8 cellular contexts compared by ENCODE assay signal in genomic region chr12:40446385-40446784, GRCh38.
DNase-seq lines count a peak whose midpoint lies in the region; ATAC-seq and TF ChIP-seq lines count a peak whose summit lies in the region.

No MANE protein-coding gene starts in this region.

- H3K9me3 ChIP-seq in AG04450 (ENCODE audit: control insufficient read depth, insufficient read depth, low read length) (peaks cover 3% of the 10 kb centered on the region; the same call in 1 of the 2 replicates), Karpas-422 (ENCODE audit: low read length) (no peaks in the 10 kb centered on the region), upper lobe of right lung (no peaks in the 10 kb centered on the region)

- H3K4me3 ChIP-seq in AG04450 (ENCODE audit: low read depth, low read length): no peak overlapping the region
- no peak overlapping the region for H3K4me3 ChIP-seq in Karpas-422 (ENCODE audit: low read length)
- no peak overlapping the region for H3K4me3 ChIP-seq in cardiac fibroblast (replicated peaks in 1 of 2; ENCODE audit: low read depth in 2 of 2, low read length in 2 of 2)
- no peak overlapping the region for H3K4me3 ChIP-seq in upper lobe of right lung

- no peak overlapping the region for H3K4me3 Mint-ChIP-seq in activated naive CD4-positive, alpha-beta T cell treated with anti-CD3 and anti-CD28 coated beads, Interleukin-2, amount 10 ng/mL, durations not matched to agents 7 days and 5 days

- ATAC-seq in GM18907 (IDR thresholded peaks at IDR 0.05; ENCODE audit: unreplicated experiment) (peak; percentile 83), upper lobe of right lung (no peak), Right ventricle myocardium inferior (no peak)

- H3K36me3 ChIP-seq in Karpas-422 (ENCODE audit: insufficient read depth, low read length) (no peaks in the 10 kb centered on the region), upper lobe of right lung (no peaks in the 10 kb centered on the region)

- POLR2A ChIA-PET in AG04450 (lab: Yijun Ruan, JAX): no interaction called here

- H3K79me2 ChIP-seq in Karpas-422 (ENCODE audit: low read length): no peaks in the 10 kb centered on the region

- no peaks in the 10 kb centered on the region for H3K27me3 Mint-ChIP-seq in activated naive CD4-positive, alpha-beta T cell treated with anti-CD3 and anti-CD28 coated beads, Interleukin-2, amount 10 ng/mL, durations not matched to agents 7 days and 5 days

- no peak overlapping the region for H3K27ac ChIP-seq in AG04450 (ENCODE audit: low read depth, low read length)
- H3K27ac ChIP-seq in Karpas-422 (ENCODE audit: low read length): no peak overlapping the region
- H3K27ac ChIP-seq in upper lobe of right lung: no peak overlapping the region

- H3K4me1 ChIP-seq in Karpas-422 (ENCODE audit: low read length): no peaks in the 10 kb centered on the region
- no peaks in the 10 kb centered on the region for H3K4me1 ChIP-seq in upper lobe of right lung

- H3K4me2 ChIP-seq in Karpas-422 (ENCODE audit: low read depth, low read length, poor library complexity, severe bottlenecking): no peak overlapping the region

- TF ChIP-seq CTCF in AG04450 (IDR thresholded peaks at IDR 0.05; ENCODE audit: low read depth, low read length) (peak; percentile 33), cardiac fibroblast (IDR thresholded peaks at IDR 0.05; ENCODE audit: low read depth, low read length) (peak; percentile 21), upper lobe of right lung (IDR thresholded peaks at IDR 0.05) (peak; percentile 41)

- no peaks in the 10 kb centered on the region for H3K36me3 Mint-ChIP-seq in activated naive CD4-positive, alpha-beta T cell treated with anti-CD3 and anti-CD28 coated beads, Interleukin-2, amount 10 ng/mL, durations not matched to agents 7 days and 5 days

- no peak overlapping the region for H3K9ac ChIP-seq in Karpas-422 (ENCODE audit: low read length)

- H3K27me3 ChIP-seq in AG04450 (ENCODE audit: control insufficient read depth, insufficient read depth, low read length): no peaks in the 10 kb centered on the region
- no peaks in the 10 kb centered on the region for H3K27me3 ChIP-seq in Karpas-422 (ENCODE audit: low read length)
- H3K27me3 ChIP-seq in upper lobe of right lung: no peaks in the 10 kb centered on the region

- H3K9me2 ChIP-seq in Karpas-422 (replicated peaks; ENCODE audit: insufficient read depth, low read length): no peaks in the 10 kb centered on the region

- peaks cover 4% of the 10 kb centered on the region for H3K9me3 Mint-ChIP-seq in activated naive CD4-positive, alpha-beta T cell treated with anti-CD3 and anti-CD28 coated beads, Interleukin-2, amount 10 ng/mL, durations not matched to agents 7 days and 5 days

- H4K20me1 ChIP-seq in Karpas-422 (ENCODE audit: insufficient read depth, low read depth, low read length): no peaks in the 10 kb centered on the region

- no peak overlapping the region for H3K27ac Mint-ChIP-seq in activated naive CD4-positive, alpha-beta T cell treated with anti-CD3 and anti-CD28 coated beads, Interleukin-2, amount 10 ng/mL, durations not matched to agents 7 days and 5 days

- H2AFZ ChIP-seq in Karpas-422 (ENCODE audit: low read length): no peak overlapping the region

- no peak for DNase-seq in AG04450 (ENCODE audit: low read depth, low spot score)
- peak; percentile 61 for DNase-seq in Karpas-422
- peak; percentile 0 to 17 for DNase-seq in cardiac fibroblast (ENCODE audit: low read depth in 2 of 2)
- no peak for DNase-seq in upper lobe of right lung
- DNase-seq in activated naive CD4-positive, alpha-beta T cell treated with anti-CD3 and anti-CD28 coated beads, Interleukin-2, amount 10 ng/mL, durations not matched to agents 7 days and 5 days: no peak
- DNase-seq in stimulated activated naive CD4-positive, alpha-beta T cell treated with Interleukin-2 at 50 U/mL for 16 hours (lab: John Stamatoyannopoulos, UW): no peak
- no peak for DNase-seq in Right ventricle myocardium inferior (ENCODE audit: missing footprints)

- H3K4me1 Mint-ChIP-seq in activated naive CD4-positive, alpha-beta T cell treated with anti-CD3 and anti-CD28 coated beads, Interleukin-2, amount 10 ng/mL, durations not matched to agents 7 days and 5 days: no peaks in the 10 kb centered on the region

- CTCF ChIA-PET in AG04450 (lab: Charles Lee): interaction anchor here (1.0 kb wide), 1 partner anchor 12 kb away, joined by 3 read pairs; no protein-coding TSS in a partner anchor
- CTCF ChIA-PET in activated naive CD4-positive, alpha-beta T cell treated with anti-CD3 and anti-CD28 coated beads, Interleukin-2, amount 10 ng/mL, durations not matched to agents 7 days and 5 days (lab: Charles Lee): no interaction called here

- intact Hi-C loops in upper lobe of right lung (cut with DNase I) (no loop called here), Right ventricle myocardium inferior (cut with DNase I) (loop anchor here (1.0 kb wide), 1 partner anchor 20 kb away; no protein-coding TSS in a partner anchor)

Comparison
In these comparisons a context has a peak if more than half of its experiments do, and no peak if none do; other contexts are left out.
1. DNase-seq: peak in Karpas-422 (single experiment) and cardiac fibroblast (2 of 2); none in AG04450 (single experiment), upper lobe of right lung (single experiment), activated naive CD4-positive, alpha-beta T cell treated with anti-CD3 and anti-CD28 coated beads, Interleukin-2, amount 10 ng/mL, durations not matched to agents 7 days and 5 days (single experiment), stimulated activated naive CD4-positive, alpha-beta T cell treated with Interleukin-2 at 50 U/mL for 16 hours (single experiment) and Right ventricle myocardium inferior (single experiment).
2. Peak in every context shown above with its lines, with median percentiles within 50 percentile points of each other: CTCF ChIP-seq.